In the genomic region with DNA sequence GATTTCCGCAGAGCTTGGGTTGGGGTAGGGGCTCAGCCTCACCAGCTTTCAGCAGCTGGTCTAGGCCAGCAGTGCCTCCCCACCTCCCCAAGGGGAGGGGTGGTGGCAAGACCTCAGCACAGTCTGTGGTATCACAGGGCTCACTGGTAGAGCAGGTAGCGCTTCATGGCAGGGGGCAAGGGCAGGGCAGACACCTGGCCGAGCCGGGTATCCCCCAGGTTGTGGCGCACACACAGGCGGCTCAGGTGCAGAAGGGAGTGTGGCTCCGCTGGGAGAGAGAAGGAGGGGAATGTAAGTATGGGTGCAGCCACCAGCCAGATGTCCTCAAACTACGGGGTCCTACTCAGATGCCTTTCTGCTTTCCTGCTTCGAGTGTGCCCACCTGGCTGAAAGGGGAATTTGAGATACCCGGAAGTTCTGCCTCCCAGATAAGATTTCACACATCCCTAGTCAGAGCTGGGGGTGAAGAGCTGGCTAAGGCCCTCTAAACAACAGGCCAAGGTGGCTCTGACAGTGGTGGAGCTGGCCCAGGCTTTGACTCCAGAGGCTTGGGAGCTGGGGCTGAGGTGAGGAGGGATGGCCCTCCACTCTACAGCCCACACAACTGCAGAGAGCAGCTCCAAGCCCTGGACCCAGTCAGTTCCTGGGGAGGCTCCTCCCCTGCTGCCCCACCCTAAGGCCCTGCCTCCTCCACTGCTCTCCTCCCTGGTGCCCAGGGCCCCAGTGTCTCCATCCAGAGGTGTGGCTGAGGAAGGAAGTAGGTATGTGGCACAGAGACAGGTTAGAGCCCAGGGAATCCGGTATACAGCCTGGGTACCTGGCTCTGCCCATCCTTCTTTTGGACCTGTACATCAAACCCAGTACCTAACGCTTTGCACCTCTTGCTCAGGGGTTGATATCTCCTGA, we compare ENCODE assay signal across 6 cellular contexts. TPM values are rescaled to one million over a fixed set of nuclear protein-coding genes. Genes with fewer than 3 reads are reported as not detected.
DNase-seq lines count a peak whose midpoint lies in the region; ATAC-seq, FAIRE-seq and TF ChIP-seq lines count a peak whose summit lies in the region.

No MANE protein-coding gene starts in this region.

- WGBS in GM12878 (ENCODE audit: insufficient coverage, insufficient replicate concordance, low lambda C conversion rate, missing lambda C conversion rate): 55% methylated on average over 12 of the region's 12 CpGs

- peak overlapping the region; percentile 22; the same call in 1 of the 2 replicates for H3K9ac ChIP-seq in GM12878 (ENCODE audit: control insufficient read depth, insufficient read depth, low read length)

- DNase-seq in LNCaP clone FGC (ENCODE audit: low read depth): no peak
- DNase-seq in GM12878 (ENCODE audit: low read depth, low spot score): no peak
- DNase-seq in natural killer cell treated with Interleukin-12 subunit alpha and Interleukin-12 subunit beta and Interleukin-15 and Interleukin-18, amount 100 ng/mL, for 72 hours (ENCODE audit: low spot score): no peak
- DNase-seq in Kasumi-1 (lab: John Stamatoyannopoulos, UW): no peak

- TF ChIP-seq POLR2A in GM12878 (IDR thresholded peaks at IDR 0.05; ENCODE audit: low read depth, low read length): peak; percentile 56; the same call in 1 of the 2 replicates

- H3K36me3 ChIP-seq in GM12878 (ENCODE audit: control insufficient read depth in 2 of 2, insufficient read depth in 2 of 2, low read length in 1 of 2): peaks cover 20 to 28% of the 10 kb centered on the region in 2 experiments

- ATAC-seq in GM12878: peak; percentile 6
- ATAC-seq in natural killer cell treated with Interleukin-12 subunit alpha and Interleukin-12 subunit beta and Interleukin-15 and Interleukin-18, amount 100 ng/mL, for 72 hours: no peak
- ATAC-seq in HG03095 (IDR thresholded peaks at IDR 0.05; ENCODE audit: unreplicated experiment): no peak

- H3K4me2 ChIP-seq in GM12878 (ENCODE audit: control insufficient read depth, insufficient read depth): peak overlapping the region; percentile 100

- no peaks in the 10 kb centered on the region for H3K27me3 Mint-ChIP-seq in natural killer cell treated with Interleukin-12 subunit alpha and Interleukin-12 subunit beta and Interleukin-15 and Interleukin-18, amount 100 ng/mL, for 72 hours

- peak overlapping the region; percentile 97 for H3K4me3 ChIP-seq in LNCaP clone FGC (ENCODE audit: low read depth, low read length)
- H3K4me3 ChIP-seq in GM12878: peak overlapping the region; percentile 35; the same call in 1 of the 2 replicates

- TF ChIP-seq CTCF in C4-2B (conservative IDR thresholded peaks at IDR 0.05) (no peak), LNCaP clone FGC (IDR thresholded peaks at IDR 0.05; ENCODE audit: control insufficient read depth, extremely low read depth, insufficient read depth) (no peak), GM12878 (IDR thresholded peaks at IDR 0.05 in 2 of 3, conservative IDR thresholded peaks at IDR 0.05 in 1 of 3; ENCODE audit: control insufficient read depth in 2 of 3, extremely low read depth in 1 of 3, insufficient read depth in 1 of 3, low read depth in 3 of 3, low read length in 3 of 3) (no peak)

- H3K4me1 ChIP-seq in GM12878 (ENCODE audit: control insufficient read depth, insufficient read depth, low read length): peaks cover 35% of the 10 kb centered on the region

- in situ Hi-C loops in GM12878 (cut with MboI): no loop called here

- CTCF ChIA-PET in GM12878 (lab: Yijun Ruan, JAX): interaction anchor here (0.7 to 9.5 kb wide), 20 partner anchors 10 to 241 kb away, joined by 3 to 173 read pairs (median 10); partner anchors contain the start of genes C1R, CDCA3, COPS7A and ENO2

- no peak for TF ChIP-seq EP300 in GM12878 (IDR thresholded peaks at IDR 0.05; ENCODE audit: borderline replicate concordance in 1 of 2, control insufficient read depth in 1 of 2, low read depth in 2 of 2, low read length in 2 of 2)

- RAD21 ChIA-PET in GM12878 (lab: Charles Lee; ENCODE audit: unreplicated experiment): interaction anchor here (1.1 to 5.3 kb wide), 6 partner anchors 19 to 118 kb away, joined by 3 to 41 read pairs (median 7); partner anchors contain the start of genes CDCA3, LRRC23, MLF2 and USP5

- no TSS peak for BruUV-seq in GM12878 (replicated peaks; lab: Mats Ljungman, UMichigan)

- peaks cover 54 to 62% of the 10 kb centered on the region in 2 donors for H3K4me1 Mint-ChIP-seq in natural killer cell treated with Interleukin-12 subunit alpha and Interleukin-12 subunit beta and Interleukin-15 and Interleukin-18, amount 100 ng/mL, for 72 hours (ENCODE audit: low read depth in 2 of 2)

- H3K79me2 ChIP-seq in GM12878 (ENCODE audit: control insufficient read depth, insufficient read depth, low read length): peaks cover 42% of the 10 kb centered on the region

- no peaks in the 10 kb centered on the region for H3K9me3 Mint-ChIP-seq in natural killer cell treated with Interleukin-12 subunit alpha and Interleukin-12 subunit beta and Interleukin-15 and Interleukin-18, amount 100 ng/mL, for 72 hours

- peak overlapping the region; percentile 94 for H3K4me3 Mint-ChIP-seq in natural killer cell treated with Interleukin-12 subunit alpha and Interleukin-12 subunit beta and Interleukin-15 and Interleukin-18, amount 100 ng/mL, for 72 hours

- POLR2A ChIA-PET in GM12878 (lab: Charles Lee): interaction anchor here (0.6 to 5.0 kb wide), 6 partner anchors 10 to 259 kb away, joined by 3 to 52 read pairs (median 4); partner anchors contain the start of genes CDCA3 and USP5

- H3K27me3 ChIP-seq in GM12878 (replicated peaks in 1 of 2; ENCODE audit: control insufficient read depth in 2 of 2, insufficient read depth in 2 of 2, low read length in 1 of 2): no peaks in the 10 kb centered on the region

- TF ChIP-seq RAD21 in GM12878 (IDR thresholded peaks at IDR 0.05; ENCODE audit: insufficient read depth, low read depth, low read length): no peak

- no peak overlapping the region for H2AFZ ChIP-seq in GM12878 (ENCODE audit: control insufficient read depth, low read depth, low read length)

- H3K36me3 Mint-ChIP-seq in natural killer cell treated with Interleukin-12 subunit alpha and Interleukin-12 subunit beta and Interleukin-15 and Interleukin-18, amount 100 ng/mL, for 72 hours: peaks cover 20% of the 10 kb centered on the region

- H3K27ac ChIP-seq in C4-2B (peak overlapping the region; percentile 67), GM12878 (ENCODE audit: control insufficient read depth, insufficient read depth) (no peak overlapping the region; the same call in 1 of the 2 replicates)

- peaks cover 16% of the 10 kb centered on the region for H4K20me1 ChIP-seq in GM12878 (ENCODE audit: control insufficient read depth, insufficient read depth)

- H3K27ac Mint-ChIP-seq in natural killer cell treated with Interleukin-12 subunit alpha and Interleukin-12 subunit beta and Interleukin-15 and Interleukin-18, amount 100 ng/mL, for 72 hours: peak overlapping the region; percentile 84 to 93

- H3K9me3 ChIP-seq in GM12878 (replicated peaks; ENCODE audit: control insufficient read depth, insufficient read depth, low read length): no peaks in the 10 kb centered on the region

- no peak for FAIRE-seq in GM12878 (lab: Jason Lieb, UNC)

- intact Hi-C loops in GM12878 (cut with micrococcal nuclease; ENCODE audit: unreplicated experiment): no loop called here

- SMC1A ChIA-PET in GM12878 (lab: Charles Lee; ENCODE audit: uncharacterized antibody, unreplicated experiment): interaction anchor here (1.2 to 4.5 kb wide), 4 partner anchors 19 to 118 kb away, joined by 3 to 41 read pairs (median 20); partner anchors contain the start of genes C12orf57, CDCA3, MLF2 and RNU7-1

RNA-seq across cellular contexts. Expression of gene SPSB2, which starts 1.8 kb away (rescaled TPM):
- total RNA-seq in GM12878 (2013; cell fraction: nucleolus; rRNA removed): 0.34 and 0.52 TPM in 2 replicates
- 4.2 and 5.6 TPM in 2 replicates for total RNA-seq in GM12878 (2014; rRNA removed)
- total RNA-seq in GM12878 (2014; rRNA removed; fragmentation: Illumina TruSeq; extraction: Trizol): 1.8 and 2.0 TPM in 2 replicates
- total RNA-seq in GM12878 (2021): 3.4 and 3.9 TPM in 2 replicates
- 0.56 TPM for polyA plus RNA-seq in GM12878 (2011; ENCODE audit: low read depth)
- 0.29 and 0.58 TPM in 2 replicates for polyA plus RNA-seq in GM12878 (2011; rRNA removed)
- 0.87 and 1.3 TPM in 2 replicates for polyA plus RNA-seq in GM12878 (2011; cell fraction: cytosol; rRNA removed)
- 1.1 and 1.2 TPM in 2 replicates for polyA plus RNA-seq in GM12878 (2011; cell fraction: nucleus; rRNA removed)
- polyA plus RNA-seq in GM12878 (2012): 2.0 and 2.2 TPM in 2 replicates
- polyA plus RNA-seq in GM12878 (2014; fragmentation: Illumina TruSeq; extraction: Trizol): 0.24 and 0.56 TPM in 2 replicates
- under 1 TPM; 0.08 to 0.24 TPM for polyA plus RNA-seq in GM12878 (2014; fragmentation: Nextera tagmentation; extraction: Ambion mirVana)
- 4.9 and 5.6 TPM in 2 replicates for polyA plus RNA-seq in GM12878 (2014; rRNA removed)
- 1 to 10 TPM; 4.7 to 5.3 TPM for polyA plus RNA-seq in GM12878 (2016; fragmentation: Nextera tagmentation; extraction: Ambion mirVana)
- 0.21 and 0.22 TPM in 2 replicates for polyA minus RNA-seq in GM12878 (2011; rRNA and poly(A)+ RNA removed)
- 0.94 TPM in 1 of 2 replicates, not detected in the other for polyA minus RNA-seq in GM12878 (2011; cell fraction: cytosol; rRNA and poly(A)+ RNA removed)
- polyA minus RNA-seq in GM12878 (2011; cell fraction: nucleus; rRNA and poly(A)+ RNA removed): 0.73 and 1.1 TPM in 2 replicates
- 1 to 10 TPM; 6.0 to 6.9 TPM for total RNA-seq in natural killer cell treated with Interleukin-12 subunit alpha and Interleukin-12 subunit beta and Interleukin-15 and Interleukin-18, amount 100 ng/mL, for 72 hours

RNA-seq across cellular contexts. Expression of gene TPI1, which starts 4.0 kb away (rescaled TPM):
- 241 and 245 TPM in 2 replicates for total RNA-seq in GM12878 (2013; cell fraction: nucleolus; rRNA removed)
- 1,631 and 1,672 TPM in 2 replicates for total RNA-seq in GM12878 (2014; rRNA removed)
- total RNA-seq in GM12878 (2014; rRNA removed; fragmentation: Illumina TruSeq; extraction: Trizol): 1,031 and 1,059 TPM in 2 replicates
- total RNA-seq in GM12878 (2021): 916 and 925 TPM in 2 replicates
- 983 TPM for polyA plus RNA-seq in GM12878 (2011; ENCODE audit: low read depth)
- polyA plus RNA-seq in GM12878 (2011; rRNA removed): 2,490 and 3,306 TPM in 2 replicates
- 4,014 and 4,139 TPM in 2 replicates for polyA plus RNA-seq in GM12878 (2011; cell fraction: cytosol; rRNA removed)
- 1,795 and 2,574 TPM in 2 replicates for polyA plus RNA-seq in GM12878 (2011; cell fraction: nucleus; rRNA removed)
- 950 and 1,245 TPM in 2 replicates for polyA plus RNA-seq in GM12878 (2012)
- 1,383 and 1,555 TPM in 2 replicates for polyA plus RNA-seq in GM12878 (2014; fragmentation: Illumina TruSeq; extraction: Trizol)
- polyA plus RNA-seq in GM12878 (2014; fragmentation: Nextera tagmentation; extraction: Ambion mirVana): 1,000 to 10,000 TPM; 5,044 to 7,349 TPM
- polyA plus RNA-seq in GM12878 (2014; rRNA removed): 993 and 1,045 TPM in 2 replicates
- polyA plus RNA-seq in GM12878 (2016; fragmentation: Nextera tagmentation; extraction: Ambion mirVana): 1,000 to 10,000 TPM; 1,723 to 1,836 TPM
- 2,164 and 3,065 TPM in 2 replicates for polyA minus RNA-seq in GM12878 (2011; rRNA and poly(A)+ RNA removed)
- 419 and 459 TPM in 2 replicates for polyA minus RNA-seq in GM12878 (2011; cell fraction: cytosol; rRNA and poly(A)+ RNA removed)
- polyA minus RNA-seq in GM12878 (2011; cell fraction: nucleus; rRNA and poly(A)+ RNA removed): 411 and 481 TPM in 2 replicates
- total RNA-seq in natural killer cell treated with Interleukin-12 subunit alpha and Interleukin-12 subunit beta and Interleukin-15 and Interleukin-18, amount 100 ng/mL, for 72 hours: 1,000 to 10,000 TPM; 1,157 to 1,903 TPM

RNA-seq across cellular contexts. Expression of gene USP5, which starts 19.4 kb away (rescaled TPM):
- 29.4 and 32.9 TPM in 2 replicates for total RNA-seq in GM12878 (2013; cell fraction: nucleolus; rRNA removed)
- 76.5 and 80.4 TPM in 2 replicates for total RNA-seq in GM12878 (2014; rRNA removed)
- total RNA-seq in GM12878 (2014; rRNA removed; fragmentation: Illumina TruSeq; extraction: Trizol): 49.5 and 51.2 TPM in 2 replicates
- 124 and 135 TPM in 2 replicates for total RNA-seq in GM12878 (2021)
- polyA plus RNA-seq in GM12878 (2011; ENCODE audit: low read depth): 20.1 TPM
- polyA plus RNA-seq in GM12878 (2011; rRNA removed): 32.5 and 68.4 TPM in 2 replicates
- polyA plus RNA-seq in GM12878 (2011; cell fraction: cytosol; rRNA removed): 69.1 and 92.3 TPM in 2 replicates
- 159 and 187 TPM in 2 replicates for polyA plus RNA-seq in GM12878 (2011; cell fraction: nucleus; rRNA removed)
- 40.8 and 41.4 TPM in 2 replicates for polyA plus RNA-seq in GM12878 (2012)
- 33.9 and 87.5 TPM in 2 replicates for polyA plus RNA-seq in GM12878 (2014; fragmentation: Illumina TruSeq; extraction: Trizol)
- 1 to 10 TPM; 2.5 to 5.2 TPM for polyA plus RNA-seq in GM12878 (2014; fragmentation: Nextera tagmentation; extraction: Ambion mirVana)
- 68.9 and 77.6 TPM in 2 replicates for polyA plus RNA-seq in GM12878 (2014; rRNA removed)
- polyA plus RNA-seq in GM12878 (2016; fragmentation: Nextera tagmentation; extraction: Ambion mirVana): 100 to 1,000 TPM; 110 to 112 TPM
- polyA minus RNA-seq in GM12878 (2011; rRNA and poly(A)+ RNA removed): 97.6 and 110 TPM in 2 replicates
- polyA minus RNA-seq in GM12878 (2011; cell fraction: cytosol; rRNA and poly(A)+ RNA removed): 31.0 and 39.1 TPM in 2 replicates
- 25.4 and 49.1 TPM in 2 replicates for polyA minus RNA-seq in GM12878 (2011; cell fraction: nucleus; rRNA and poly(A)+ RNA removed)
- 100 to 1,000 TPM in 1 of 2 donors, 10 to 100 TPM in 1; 91.7 to 105 TPM for total RNA-seq in natural killer cell treated with Interleukin-12 subunit alpha and Interleukin-12 subunit beta and Interleukin-15 and Interleukin-18, amount 100 ng/mL, for 72 hours

RNA-seq across cellular contexts. Expression of gene CDCA3, which starts 20.2 kb away (rescaled TPM):
- 43.5 and 44.8 TPM in 2 replicates for total RNA-seq in GM12878 (2013; cell fraction: nucleolus; rRNA removed)
- total RNA-seq in GM12878 (2014; rRNA removed) (112 and 117 TPM in 2 replicates), GM12878 (2014; rRNA removed; fragmentation: Illumina TruSeq; extraction: Trizol) (69.1 and 70.8 TPM in 2 replicates), GM12878 (2021) (68.6 and 72.7 TPM in 2 replicates)
- polyA plus RNA-seq in GM12878 (2011; ENCODE audit: low read depth): 16.7 TPM
- polyA plus RNA-seq in GM12878 (2011; rRNA removed) (70.1 and 82.6 TPM in 2 replicates), GM12878 (2014; fragmentation: Illumina TruSeq; extraction: Trizol) (103 and 113 TPM in 2 replicates), GM12878 (2014; fragmentation: Nextera tagmentation; extraction: Ambion mirVana) (10 to 100 TPM; 34.5 to 47.3 TPM), GM12878 (2014; rRNA removed) (138 and 148 TPM in 2 replicates), GM12878 (2016; fragmentation: Nextera tagmentation; extraction: Ambion mirVana) (100 to 1,000 TPM; 131 to 132 TPM)
- polyA plus RNA-seq in GM12878 (2011; cell fraction: cytosol; rRNA removed): 116 and 142 TPM in 2 replicates
- polyA plus RNA-seq in GM12878 (2011; cell fraction: nucleus; rRNA removed): 188 and 221 TPM in 2 replicates
- polyA plus RNA-seq in GM12878 (2012): 34.8 and 49.7 TPM in 2 replicates
- 43.1 and 77.0 TPM in 2 replicates for polyA minus RNA-seq in GM12878 (2011; rRNA and poly(A)+ RNA removed)
- 37.1 and 52.8 TPM in 2 replicates for polyA minus RNA-seq in GM12878 (2011; cell fraction: cytosol; rRNA and poly(A)+ RNA removed)
- 58.0 and 75.9 TPM in 2 replicates for polyA minus RNA-seq in GM12878 (2011; cell fraction: nucleus; rRNA and poly(A)+ RNA removed)
- total RNA-seq in natural killer cell treated with Interleukin-12 subunit alpha and Interleukin-12 subunit beta and Interleukin-15 and Interleukin-18, amount 100 ng/mL, for 72 hours: 100 to 1,000 TPM in 1 of 2 donors, 10 to 100 TPM in 1; 40.7 to 105 TPM

RNA-seq across cellular contexts. Expression of gene GNB3, which starts 30.6 kb away (rescaled TPM):
- not detected in 2 replicates for total RNA-seq in GM12878 (2013; cell fraction: nucleolus; rRNA removed)
- total RNA-seq in GM12878 (2014; rRNA removed): 0.23 and 0.33 TPM in 2 replicates
- 0.23 and 0.58 TPM in 2 replicates for total RNA-seq in GM12878 (2014; rRNA removed; fragmentation: Illumina TruSeq; extraction: Trizol)
- total RNA-seq in GM12878 (2021): 0.16 and 0.46 TPM in 2 replicates
- polyA plus RNA-seq in GM12878 (2011; ENCODE audit: low read depth): 0.76 TPM
- 0.05 and 0.12 TPM in 2 replicates for polyA plus RNA-seq in GM12878 (2011; rRNA removed)
- polyA plus RNA-seq in GM12878 (2011; cell fraction: cytosol; rRNA removed): 0.12 and 0.20 TPM in 2 replicates
- polyA plus RNA-seq in GM12878 (2011; cell fraction: nucleus; rRNA removed): 0.37 and 0.41 TPM in 2 replicates
- 1.5 and 1.6 TPM in 2 replicates for polyA plus RNA-seq in GM12878 (2012)
- polyA plus RNA-seq in GM12878 (2014; fragmentation: Illumina TruSeq; extraction: Trizol): 0.16 and 0.38 TPM in 2 replicates
- under 1 TPM; 0.18 to 0.24 TPM for polyA plus RNA-seq in GM12878 (2014; fragmentation: Nextera tagmentation; extraction: Ambion mirVana)
- polyA plus RNA-seq in GM12878 (2014; rRNA removed): 0.46 and 0.55 TPM in 2 replicates
- polyA plus RNA-seq in GM12878 (2016; fragmentation: Nextera tagmentation; extraction: Ambion mirVana): 1 to 10 TPM in 1 of 2 experiments, under 1 TPM in 1; 0.33 to 1.1 TPM
- not detected in 2 replicates for polyA minus RNA-seq in GM12878 (2011; rRNA and poly(A)+ RNA removed)
- not detected in 2 replicates for polyA minus RNA-seq in GM12878 (2011; cell fraction: cytosol; rRNA and poly(A)+ RNA removed)
- polyA minus RNA-seq in GM12878 (2011; cell fraction: nucleus; rRNA and poly(A)+ RNA removed): not detected in 2 replicates
- total RNA-seq in natural killer cell treated with Interleukin-12 subunit alpha and Interleukin-12 subunit beta and Interleukin-15 and Interleukin-18, amount 100 ng/mL, for 72 hours: not detected
